Comparison of ENCODE assay signal across 3 cellular contexts in the genomic region with DNA sequence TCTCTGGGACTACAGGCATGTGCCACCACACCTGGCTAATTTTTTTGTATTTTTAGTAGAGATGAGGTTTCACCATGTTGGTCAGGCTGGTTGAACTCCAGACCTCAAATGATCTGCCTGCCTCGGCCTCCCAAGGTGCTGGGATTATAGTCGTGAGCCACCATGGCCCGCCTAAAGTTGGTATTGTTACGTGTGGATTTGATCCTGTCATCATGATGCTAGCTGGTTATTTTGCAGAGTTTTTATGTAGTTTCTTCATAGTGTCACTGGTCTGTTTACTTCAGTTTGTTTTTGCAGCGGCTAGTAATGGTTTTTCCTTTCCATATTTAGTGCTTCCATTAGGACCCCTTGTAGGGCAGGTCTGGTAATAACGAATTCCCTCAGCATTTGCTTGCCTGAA.
"Had no signal": no experiment of that assay in that cellular context is flagged by ENCODE, and none has a peak within 500 bp of the region (broad histone marks: within the 10 kb centered on the region; RNA-seq: fewer than 3 reads in every experiment).

No MANE protein-coding gene starts in this region.

- DNase-seq: GDM1, GF-D8 had no signal

- ATAC-seq: GM12878 had no signal

- H3K4me3 ChIP-seq: GM12878 had no signal
